Comparison of ENCODE assay signal across 13 cellular contexts in the genomic region with DNA sequence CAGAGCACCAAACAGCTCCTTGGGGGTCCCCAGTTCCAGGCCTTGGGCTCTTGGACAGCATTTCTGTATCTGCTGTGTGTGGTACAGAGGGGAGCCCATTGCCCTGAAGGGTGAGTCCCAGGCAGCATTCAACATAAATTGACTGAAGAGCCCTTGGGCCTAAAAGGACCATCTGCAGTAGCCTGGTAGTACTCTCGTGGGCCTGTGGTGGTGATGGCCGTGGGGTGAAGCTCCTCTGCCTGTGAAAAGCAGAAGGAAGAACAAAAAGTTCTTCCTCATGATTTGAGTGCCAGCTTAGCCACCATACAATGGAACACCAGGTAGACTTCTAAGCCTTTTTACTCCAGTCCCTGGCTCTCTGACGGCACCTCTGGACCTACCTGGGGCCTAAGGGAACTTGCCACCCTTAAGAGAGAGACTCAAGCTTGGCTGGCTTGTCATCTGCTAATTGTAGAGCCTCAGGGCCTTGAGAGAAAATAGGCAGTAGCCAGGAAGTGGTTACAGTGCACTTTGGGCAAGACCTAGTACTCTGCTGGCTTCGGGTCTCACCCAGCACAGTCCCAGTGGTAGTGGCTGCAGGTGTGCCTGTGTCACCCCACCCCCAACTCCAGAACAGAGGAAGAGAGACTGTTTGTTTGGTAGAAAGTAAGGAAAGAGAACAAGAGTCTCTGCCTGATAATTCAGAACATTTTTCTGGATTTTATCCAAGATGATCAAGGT.
DNase-seq lines count a peak whose midpoint lies in the region; ATAC-seq and TF ChIP-seq lines count a peak whose summit lies in the region.
"Had no signal": no experiment of that assay in that cellular context is flagged by ENCODE, and none has a peak within 500 bp of the region (broad histone marks: within the 10 kb centered on the region; RNA-seq: fewer than 3 reads in every experiment).

No MANE protein-coding gene starts in this region.

- no peak overlapping the region for H3K4me3 ChIP-seq in right atrium auricular region

- TF ChIP-seq CTCF in right atrium auricular region (IDR thresholded peaks at IDR 0.05) (no peak), GM20000 (IDR thresholded peaks at IDR 0.05; ENCODE audit: extremely low read depth, missing control alignments) (no peak)

- peak; percentile 81 for DNase-seq in RPMI8226
- no peak for DNase-seq in right atrium auricular region (ENCODE audit: low spot score)
- no peak for DNase-seq in GM20000 (ENCODE audit: low spot score)
- DNase-seq in central memory CD4-positive, alpha-beta T cell = no peak
- DNase-seq: activated CD4-positive, CD25-positive, alpha-beta regulatory T cell treated with anti-CD3 and anti-CD28 coated beads, Interleukin-2, amount 50 U/mL, for 72 hours; activated effector memory CD4-positive, alpha-beta T cell treated with Interleukin-2 at 50 U/mL for 16 hours; nucleus accumbens; stimulated activated CD4-positive, alpha-beta T cell treated with anti-CD3 and anti-CD28 coated beads, Interleukin-1b, Interleukin-23, amount 100 ng/mL, for 48 hours; substantia nigra had no signal

- no peaks in the 10 kb centered on the region for H3K4me1 ChIP-seq in right atrium auricular region

- no peaks in the 10 kb centered on the region for H3K27me3 ChIP-seq in right atrium auricular region

- no peak overlapping the region for H3K27ac ChIP-seq in right atrium auricular region

- no peaks in the 10 kb centered on the region for H3K36me3 ChIP-seq in right atrium auricular region

- peaks cover 0 to 5% of the 10 kb centered on the region in 2 donors for H3K9me3 ChIP-seq in right atrium auricular region

- peak; percentile 97 for ATAC-seq in GM18498 (IDR thresholded peaks at IDR 0.05; ENCODE audit: unreplicated experiment)
- peak; percentile 96 for ATAC-seq in GM19438 (IDR thresholded peaks at IDR 0.05; ENCODE audit: low read depth, unreplicated experiment)
- ATAC-seq in HG02981 (IDR thresholded peaks at IDR 0.05; ENCODE audit: unreplicated experiment) = peak; percentile 91
- ATAC-seq in HG02571 (IDR thresholded peaks at IDR 0.05; ENCODE audit: unreplicated experiment) = no peak
